In the genomic region with DNA sequence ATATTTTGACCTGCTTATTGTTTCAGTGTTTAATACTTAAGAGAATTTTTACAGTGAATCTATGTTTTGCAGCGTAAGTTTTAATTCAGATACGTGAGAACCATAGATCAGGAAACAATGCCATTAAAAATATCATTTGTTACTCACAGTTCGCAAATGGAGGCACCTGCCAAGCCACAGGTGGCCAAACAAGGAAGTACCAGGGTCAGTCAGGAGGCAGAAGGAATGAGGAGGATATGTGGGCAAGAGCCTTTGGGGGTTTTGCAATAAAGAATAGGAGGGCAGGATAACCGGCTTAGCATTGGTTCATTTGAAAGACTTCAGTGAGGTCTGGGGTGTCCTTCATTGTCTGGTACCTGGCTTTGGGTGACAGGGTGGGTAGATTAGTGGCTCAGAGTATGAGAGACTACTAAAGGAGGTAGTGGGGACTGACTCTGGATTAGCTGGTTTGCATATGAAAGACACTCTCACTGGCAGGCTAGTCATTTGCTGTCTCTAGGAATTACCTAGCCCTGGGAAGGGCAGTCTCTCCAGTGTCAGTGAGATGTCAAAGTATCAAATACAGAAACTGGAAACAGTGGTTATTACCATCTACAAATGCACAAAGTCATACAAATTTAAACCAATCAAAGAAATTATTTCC, we compare ENCODE assay signal across 16 cellular contexts.
"Had no signal": no experiment of that assay in that cellular context is flagged by ENCODE, and none has a peak within 500 bp of the region (broad histone marks: within the 10 kb centered on the region; RNA-seq: fewer than 3 reads in every experiment).

No MANE protein-coding gene starts in this region.

- H3K4me1 ChIP-seq: ascending aorta, breast epithelium, gastrocnemius medialis, left lung, thyroid gland had no signal

- H3K9me3 ChIP-seq: ascending aorta, breast epithelium, gastrocnemius medialis, heart left ventricle, thyroid gland had no signal

- H3K36me3 ChIP-seq: ascending aorta, breast epithelium, gastrocnemius medialis, heart left ventricle, left lung, thyroid gland had no signal

- H3K27ac ChIP-seq: ascending aorta, breast epithelium, gastrocnemius medialis, heart left ventricle, left lung, thyroid gland had no signal

- H3K27me3 ChIP-seq: ascending aorta, breast epithelium, gastrocnemius medialis, heart left ventricle, left lung, thyroid gland had no signal

- H3K4me3 ChIP-seq: ascending aorta, breast epithelium, gastrocnemius medialis, heart left ventricle, left lung, thyroid gland had no signal

- ATAC-seq: activated T-helper 17 cell treated with anti-CD3 and anti-CD28 coated beads, Interleukin-2, amount 50 U/mL, for 72 hours; gastrocnemius medialis; heart left ventricle; left lung; naive thymus-derived CD8-positive, alpha-beta T cell; stimulated activated effector memory CD8-positive, alpha-beta T cell treated with anti-CD3 and anti-CD28 coated beads, Interleukin-12 subunit alpha, Interleukin-12 subunit beta, amount 100 ng/mL, for 72 hours had no signal

- DNase-seq: activated CD4-positive, CD25-positive, alpha-beta regulatory T cell treated with anti-CD3 and anti-CD28 coated beads, Interleukin-2, amount 50 U/mL, for 72 hours; activated naive CD4-positive, alpha-beta T cell treated with Interleukin-2 at 50 U/mL for 16 hours; dermis blood vessel endothelial cell; gastrocnemius medialis; heart left ventricle; islet precursor cell; left lung; naive thymus-derived CD8-positive, alpha-beta T cell; posterior cingulate gyrus; retina; T1000; thyroid gland had no signal
